ENCODE assay signal across 27 cellular contexts in the genomic region with DNA sequence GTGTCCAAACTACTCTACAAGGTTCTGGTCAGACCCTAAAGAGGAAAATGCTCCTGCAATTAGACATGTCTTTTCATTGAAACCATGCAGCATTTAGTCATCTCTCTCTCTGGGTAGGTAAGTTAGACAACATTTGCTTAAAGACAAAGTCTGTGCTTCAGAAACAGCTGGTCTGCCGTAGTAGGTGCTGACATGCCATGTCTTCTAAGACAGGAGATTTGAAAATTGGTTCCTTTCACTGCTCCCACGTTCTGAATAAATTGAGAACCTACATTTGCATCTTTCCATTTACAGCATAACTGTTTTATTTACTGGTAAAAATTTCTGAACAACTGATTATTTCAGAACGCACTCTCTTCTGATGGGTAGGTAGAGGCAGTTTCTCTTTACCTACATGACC.
"Had no signal": no experiment of that assay in that cellular context is flagged by ENCODE, and none has a peak within 500 bp of the region (broad histone marks: within the 10 kb centered on the region; RNA-seq: fewer than 3 reads in every experiment).

No MANE protein-coding gene starts in this region.

- DNase-seq: naive thymus-derived CD4-positive, alpha-beta T cell; natural killer cell; pancreas; right cardiac atrium; right lobe of liver; sigmoid colon; small intestine; stimulated activated CD4-positive, alpha-beta T cell treated with anti-CD3 and anti-CD28 coated beads, Interleukin-15, amount 100 ng/mL, for 24 hours; stimulated activated CD4-positive, alpha-beta T cell treated with anti-CD3 and anti-CD28 coated beads, Interleukin-2, amount 100 ng/mL, for 24 hours; stimulated activated CD4-positive, alpha-beta T cell treated with anti-CD3 and anti-CD28 coated beads, Interleukin-2, amount 100 ng/mL, for 48 hours; stimulated activated CD4-positive, alpha-beta T cell treated with anti-CD3 and anti-CD28 coated beads, Interleukin-4, amount 100 ng/mL, for 24 hours; stimulated activated naive B cell treated with anti-CD40 and anti-IgM and Interleukin-4, amounts not matched to agents 10 μg/mL and 1 μg/mL and 100 μg/mL, for 72 hours; stimulated activated naive CD4-positive, alpha-beta T cell treated with Interleukin-2 at 50 U/mL for 16 hours; stomach; thyroid gland; trophoblast cell; upper lobe of left lung had no signal

- H3K27me3 Mint-ChIP-seq: stimulated activated naive B cell treated with anti-CD40 and anti-IgM and Interleukin-4, amounts not matched to agents 10 μg/mL and 1 μg/mL and 100 μg/mL, for 72 hours; stimulated activated naive CD8-positive, alpha-beta T cell treated with anti-CD3 and anti-CD28 coated beads, Interleukin-15, Interleukin-2, amounts not matched to agents 100 ng/mL and 50 ng/mL, for 24 hours had no signal

- H3K36me3 Mint-ChIP-seq: naive thymus-derived CD4-positive, alpha-beta T cell; natural killer cell; stimulated activated effector memory CD8-positive, alpha-beta T cell treated with anti-CD3 and anti-CD28 coated beads, Interleukin-12 subunit alpha, Interleukin-12 subunit beta, amount 100 ng/mL, for 72 hours; stimulated activated naive B cell treated with anti-CD40 and anti-IgM and Interleukin-4, amounts not matched to agents 10 μg/mL and 1 μg/mL and 100 μg/mL, for 72 hours had no signal

- ATAC-seq: naive thymus-derived CD4-positive, alpha-beta T cell; natural killer cell; pancreas; right cardiac atrium; right lobe of liver; stimulated activated effector memory CD8-positive, alpha-beta T cell treated with anti-CD3 and anti-CD28 coated beads, Interleukin-12 subunit alpha, Interleukin-12 subunit beta, amount 100 ng/mL, for 72 hours; stimulated activated naive B cell treated with anti-CD40 and anti-IgM and Interleukin-4, amounts not matched to agents 10 μg/mL and 1 μg/mL and 100 μg/mL, for 72 hours had no signal

- H3K27ac Mint-ChIP-seq: naive thymus-derived CD4-positive, alpha-beta T cell; natural killer cell; stimulated activated effector memory CD8-positive, alpha-beta T cell treated with anti-CD3 and anti-CD28 coated beads, Interleukin-12 subunit alpha, Interleukin-12 subunit beta, amount 100 ng/mL, for 72 hours; stimulated activated naive B cell treated with anti-CD40 and anti-IgM and Interleukin-4, amounts not matched to agents 10 μg/mL and 1 μg/mL and 100 μg/mL, for 72 hours; stimulated activated naive CD8-positive, alpha-beta T cell treated with anti-CD3 and anti-CD28 coated beads, Interleukin-15, Interleukin-2, amounts not matched to agents 100 ng/mL and 50 ng/mL, for 24 hours had no signal

- H3K27ac ChIP-seq: neutrophil, pancreas, prostate gland, right lobe of liver, sigmoid colon, stomach, thoracic aorta, thyroid gland, tibial nerve, upper lobe of left lung, vagina had no signal

- H3K4me1 Mint-ChIP-seq: naive thymus-derived CD4-positive, alpha-beta T cell; natural killer cell; stimulated activated effector memory CD8-positive, alpha-beta T cell treated with anti-CD3 and anti-CD28 coated beads, Interleukin-12 subunit alpha, Interleukin-12 subunit beta, amount 100 ng/mL, for 72 hours; stimulated activated naive B cell treated with anti-CD40 and anti-IgM and Interleukin-4, amounts not matched to agents 10 μg/mL and 1 μg/mL and 100 μg/mL, for 72 hours had no signal

- H3K4me3 ChIP-seq: pancreas, prostate gland, right lobe of liver, sigmoid colon, stomach, thoracic aorta, thyroid gland, tibial nerve, upper lobe of left lung, vagina had no signal

- H3K27me3 ChIP-seq: neutrophil, right lobe of liver, sigmoid colon, stomach, thyroid gland, tibial nerve, upper lobe of left lung, vagina had no signal

- FAIRE-seq: pancreas, small intestine, urothelium cell line had no signal

- H3K4me1 ChIP-seq: pancreas, prostate gland, right lobe of liver, sigmoid colon, stomach, thyroid gland, tibial nerve, upper lobe of left lung, vagina had no signal

- H3K4me3 Mint-ChIP-seq: naive thymus-derived CD4-positive, alpha-beta T cell; natural killer cell; nephron; neural crest cell; stimulated activated effector memory CD8-positive, alpha-beta T cell treated with anti-CD3 and anti-CD28 coated beads, Interleukin-12 subunit alpha, Interleukin-12 subunit beta, amount 100 ng/mL, for 72 hours; stimulated activated naive B cell treated with anti-CD40 and anti-IgM and Interleukin-4, amounts not matched to agents 10 μg/mL and 1 μg/mL and 100 μg/mL, for 72 hours; stimulated activated naive CD8-positive, alpha-beta T cell treated with anti-CD3 and anti-CD28 coated beads, Interleukin-15, Interleukin-2, amounts not matched to agents 100 ng/mL and 50 ng/mL, for 24 hours had no signal

- H3K9me3 Mint-ChIP-seq: nephron; neural crest cell; stimulated activated naive CD8-positive, alpha-beta T cell treated with anti-CD3 and anti-CD28 coated beads, Interleukin-15, Interleukin-2, amounts not matched to agents 100 ng/mL and 50 ng/mL, for 24 hours had no signal
